ENCODE assay signal across 17 cellular contexts in the genomic region with DNA sequence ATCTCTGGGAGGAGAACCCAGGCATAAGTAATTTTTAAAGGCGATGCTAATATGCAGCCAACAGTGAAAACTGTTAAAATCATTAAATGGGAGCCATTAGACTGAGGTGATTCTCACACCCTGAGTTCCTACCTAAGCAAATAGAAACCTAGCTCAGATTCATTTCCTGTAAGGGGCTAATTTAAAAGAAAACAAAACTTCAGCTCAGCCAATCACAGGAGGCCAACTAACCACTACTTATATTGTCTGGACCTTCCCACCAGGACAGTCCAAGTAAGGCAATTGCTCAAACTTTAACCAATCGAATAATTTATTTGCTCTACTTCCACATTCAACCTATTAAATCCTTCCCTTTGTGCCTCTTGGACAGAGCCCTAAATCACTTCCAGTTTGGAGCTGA.
DNase-seq lines count a peak whose midpoint lies in the region; ATAC-seq, FAIRE-seq and TF ChIP-seq lines count a peak whose summit lies in the region.
"Had no signal": no experiment of that assay in that cellular context is flagged by ENCODE, and none has a peak within 500 bp of the region (broad histone marks: within the 10 kb centered on the region; RNA-seq: fewer than 3 reads in every experiment).

No MANE protein-coding gene starts in this region.

- no peaks in the 10 kb centered on the region for H3K27me3 ChIP-seq in keratinocyte (ENCODE audit: control insufficient read depth, extremely low read depth, insufficient read depth, low read length)

- no peak for DNase-seq in activated CD4-positive, CD25-positive, alpha-beta regulatory T cell (lab: John Stamatoyannopoulos, UW)
- DNase-seq in keratinocyte (ENCODE audit: low read depth, low spot score) (no peak), D721Med (ENCODE audit: insufficient read length, low spot score) (no peak)
- DNase-seq in stimulated activated CD4-positive, alpha-beta T cell treated with anti-CD3 and anti-CD28 coated beads, Interleukin-1b, Interleukin-23, amount 100 ng/mL, for 48 hours = no peak
- DNase-seq in naive thymus-derived CD8-positive, alpha-beta T cell = no peak
- DNase-seq: activated CD8-positive, alpha-beta memory T cell treated with anti-CD3 and anti-CD28 coated beads, Interleukin-2, amount 10 ng/mL, durations not matched to agents 7 days and 5 days; activated naive CD4-positive, alpha-beta T cell treated with Interleukin-2 at 50 U/mL for 16 hours; CD8-positive, alpha-beta T cell; glutamatergic neuron; kidney; mucosa of descending colon had no signal

- POLR2A ChIA-PET in naive thymus-derived CD8-positive, alpha-beta T cell (lab: Charles Lee) = no interaction called here

- H3K4me3 Mint-ChIP-seq in naive thymus-derived CD8-positive, alpha-beta T cell = no peak overlapping the region
- H3K4me3 Mint-ChIP-seq: activated CD8-positive, alpha-beta memory T cell treated with anti-CD3 and anti-CD28 coated beads, Interleukin-2, amount 10 ng/mL, durations not matched to agents 7 days and 5 days; CD8-positive, alpha-beta T cell had no signal

- no peaks in the 10 kb centered on the region for H3K9me3 Mint-ChIP-seq in naive thymus-derived CD8-positive, alpha-beta T cell
- H3K9me3 Mint-ChIP-seq: CD8-positive, alpha-beta T cell had no signal

- no peaks in the 10 kb centered on the region for H3K36me3 ChIP-seq in keratinocyte (ENCODE audit: control insufficient read depth in 2 of 2, extremely low read depth in 1 of 2, insufficient read depth in 2 of 2, low read length in 2 of 2)

- peaks cover 0 to 14% (median 2%) of the 10 kb centered on the region in 4 donors for H3K4me1 Mint-ChIP-seq in naive thymus-derived CD8-positive, alpha-beta T cell
- H3K4me1 Mint-ChIP-seq: activated CD8-positive, alpha-beta memory T cell treated with anti-CD3 and anti-CD28 coated beads, Interleukin-2, amount 10 ng/mL, durations not matched to agents 7 days and 5 days had no signal

- FAIRE-seq in keratinocyte (lab: Jason Lieb, UNC) = no peak
- FAIRE-seq in D721Med (lab: Jason Lieb, UNC) = no peak
- FAIRE-seq: A204.1, endothelial cell of umbilical vein, kidney had no signal

- no peaks in the 10 kb centered on the region for H4K20me1 ChIP-seq in keratinocyte (ENCODE audit: control insufficient read depth, extremely low read depth, insufficient read depth, low read length)

- no peak overlapping the region for H3K4me2 ChIP-seq in keratinocyte (ENCODE audit: control insufficient read depth, extremely low read depth, insufficient read depth, low read depth, low read length)

- H3K4me3 ChIP-seq in keratinocyte (ENCODE audit: control insufficient read depth in 2 of 3, extremely low read depth in 1 of 3, insufficient read depth in 2 of 3, low read depth in 1 of 3, low read length in 3 of 3) = no peak overlapping the region
- H3K4me3 ChIP-seq: mucosa of descending colon, skin epidermis had no signal

- H3K79me2 ChIP-seq in keratinocyte (ENCODE audit: control insufficient read depth, insufficient read depth, low read length) = no peaks in the 10 kb centered on the region

- H3K36me3 Mint-ChIP-seq in naive thymus-derived CD8-positive, alpha-beta T cell = no peaks in the 10 kb centered on the region
- H3K36me3 Mint-ChIP-seq: activated CD8-positive, alpha-beta memory T cell treated with anti-CD3 and anti-CD28 coated beads, Interleukin-2, amount 10 ng/mL, durations not matched to agents 7 days and 5 days; CD8-positive, alpha-beta T cell had no signal

- dilution Hi-C loops in keratinocyte (cut with MboI; ENCODE audit: extremely low pct_ligation_motif_present, low sequenced_read_pairs) = no loop called here

- H2AFZ ChIP-seq in keratinocyte (ENCODE audit: control insufficient read depth, low read length) = peak overlapping the region; percentile 8

- no peak overlapping the region for H3K9ac ChIP-seq in keratinocyte (ENCODE audit: control insufficient read depth, extremely low read depth, insufficient read depth, low read length)

- no peak overlapping the region for H3K27ac Mint-ChIP-seq in naive thymus-derived CD8-positive, alpha-beta T cell
- H3K27ac Mint-ChIP-seq: activated CD8-positive, alpha-beta memory T cell treated with anti-CD3 and anti-CD28 coated beads, Interleukin-2, amount 10 ng/mL, durations not matched to agents 7 days and 5 days; CD8-positive, alpha-beta T cell had no signal

- H3K27me3 Mint-ChIP-seq in naive thymus-derived CD8-positive, alpha-beta T cell = no peaks in the 10 kb centered on the region
- H3K27me3 Mint-ChIP-seq: activated CD8-positive, alpha-beta memory T cell treated with anti-CD3 and anti-CD28 coated beads, Interleukin-2, amount 10 ng/mL, durations not matched to agents 7 days and 5 days had no signal

- ATAC-seq in activated CD4-positive, CD25-positive, alpha-beta regulatory T cell treated with anti-CD3 and anti-CD28 coated beads, Interleukin-2, amount 50 U/mL, for 24 hours = peak; percentile 32 to 59
- peak; percentile 56 for ATAC-seq in GM21786 (IDR thresholded peaks at IDR 0.05; ENCODE audit: unreplicated experiment)
- ATAC-seq in HG03442 (IDR thresholded peaks at IDR 0.05; ENCODE audit: unreplicated experiment) = peak; percentile 40
- ATAC-seq in naive thymus-derived CD8-positive, alpha-beta T cell = no peak
- ATAC-seq: activated CD8-positive, alpha-beta memory T cell treated with anti-CD3 and anti-CD28 coated beads, Interleukin-2, amount 10 ng/mL, durations not matched to agents 7 days and 5 days; CD8-positive, alpha-beta T cell; mucosa of descending colon had no signal

- no peaks in the 10 kb centered on the region for H3K9me3 ChIP-seq in keratinocyte (ENCODE audit: control insufficient read depth, low read depth, low read length)
- H3K9me3 ChIP-seq: mucosa of descending colon had no signal

- TF ChIP-seq CTCF in keratinocyte (optimal IDR thresholded peaks at IDR 0.05 in 1 of 3, IDR thresholded peaks at IDR 0.05 in 1 of 3, conservative IDR thresholded peaks at IDR 0.05 in 1 of 3; ENCODE audit: extremely low read depth in 1 of 3, insufficient read depth in 2 of 3, low read length in 3 of 3) (no peak), D721Med (IDR thresholded peaks at IDR 0.05; ENCODE audit: insufficient read depth, missing control alignments) (no peak)

- H3K9me1 ChIP-seq in keratinocyte (ENCODE audit: control insufficient read depth, extremely low read depth, insufficient read depth, low read length) = no peaks in the 10 kb centered on the region

- no peak overlapping the region for H3K27ac ChIP-seq in keratinocyte (ENCODE audit: control insufficient read depth, insufficient read depth, low read length)

- H3K4me1 ChIP-seq in keratinocyte (ENCODE audit: control insufficient read depth, extremely low read depth, insufficient read depth, low read length) = peaks cover 45% of the 10 kb centered on the region

Comparison
In these comparisons a context has a peak if more than half of its experiments do, and no peak if none do; other contexts are left out.
1. ATAC-seq: peak in activated CD4-positive, CD25-positive, alpha-beta regulatory T cell treated with anti-CD3 and anti-CD28 coated beads, Interleukin-2, amount 50 U/mL, for 24 hours (2 of 2), GM21786 (single experiment) and HG03442 (single experiment); none in naive thymus-derived CD8-positive, alpha-beta T cell (0 of 2).